In genomic region chr2:168559187-168559586, GRCh38 we compare ENCODE assay signal across 1 cellular context.
TF ChIP-seq lines count a peak whose summit lies in the region.

No MANE protein-coding gene starts in this region.

TF ChIP-seq in liver, 16 proteins besides CTCF, POLR2A, EP300 and RAD21 (continued from another document):
- TF ChIP-seq HNF4A (conservative IDR thresholded peaks at IDR 0.05), result peak; percentile 78 to 89
- TF ChIP-seq GABPA (IDR thresholded peaks at IDR 0.05 in 1 of 2, conservative IDR thresholded peaks at IDR 0.05 in 1 of 2), result peak in 1 of 2 donors; percentile 36
- TF ChIP-seq EGR1 (IDR thresholded peaks at IDR 0.05; ENCODE audit: low read depth in 2 of 2), result no peak
- peak; percentile 92 to 96 for TF ChIP-seq RXRA (IDR thresholded peaks at IDR 0.05)
- TF ChIP-seq ZBTB33 (IDR thresholded peaks at IDR 0.05), result peak; percentile 60
- TF ChIP-seq YY1 (IDR thresholded peaks at IDR 0.05), result peak; percentile 47
